16 cellular contexts compared by ENCODE assay signal in the genomic region with DNA sequence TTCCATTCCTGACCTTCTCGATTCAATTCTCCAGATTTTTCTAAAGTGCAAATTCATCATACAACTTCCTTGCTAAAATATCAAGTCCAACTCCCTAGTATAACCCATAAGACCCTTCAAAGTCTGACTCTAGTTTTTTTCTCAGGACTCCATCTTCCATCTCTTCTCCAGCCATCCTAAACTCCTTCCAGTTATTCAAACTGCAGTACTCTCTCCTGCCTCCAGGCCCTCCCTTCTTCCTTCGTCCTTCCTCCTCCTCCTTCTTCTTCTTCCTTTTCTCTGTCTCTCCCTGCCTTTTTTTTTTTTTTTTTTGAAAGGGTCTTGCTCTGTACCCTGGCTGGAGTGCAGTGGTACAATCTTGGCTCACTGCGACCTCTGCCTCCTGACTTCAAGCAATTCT.
DNase-seq lines count a peak whose midpoint lies in the region; ATAC-seq and TF ChIP-seq lines count a peak whose summit lies in the region.
"Had no signal": no experiment of that assay in that cellular context is flagged by ENCODE, and none has a peak within 500 bp of the region (broad histone marks: within the 10 kb centered on the region; RNA-seq: fewer than 3 reads in every experiment).

No MANE protein-coding gene starts in this region.

- H2BK12ac ChIP-seq in H9 (ENCODE audit: insufficient read length, low read depth, low read length) = no peak overlapping the region

- H3K27me3 ChIP-seq in BE2C (no peaks in the 10 kb centered on the region), H9 (ENCODE audit: insufficient read depth, low read length) (no peaks in the 10 kb centered on the region), neural cell (ENCODE audit: insufficient read depth, low read depth, low read length) (no peaks in the 10 kb centered on the region)

- CTCF ChIA-PET in HEK293T (lab: Yijun Ruan, JAX) = no interaction called here

- H3K18ac ChIP-seq in H9 (ENCODE audit: insufficient read length, low read depth, low read length) = no peak overlapping the region

- H4K20me1 ChIP-seq in H9 (ENCODE audit: control insufficient read depth, insufficient read depth, insufficient read length) (no peaks in the 10 kb centered on the region), neural cell (ENCODE audit: insufficient read depth) (no peaks in the 10 kb centered on the region)

- H3K4me3 ChIP-seq in BE2C (ENCODE audit: low read depth, low read length) (no peak overlapping the region), cardiac fibroblast (replicated peaks in 1 of 2; ENCODE audit: low read depth in 2 of 2, low read length in 2 of 2) (no peak overlapping the region), neural cell (ENCODE audit: low read length) (no peak overlapping the region)
- H3K4me3 ChIP-seq: GM23338, HAP-1 had no signal

- no peak overlapping the region for H3K27ac ChIP-seq in H9 (ENCODE audit: insufficient read length, low read depth, low read length)
- H3K27ac ChIP-seq in neural cell (ENCODE audit: low read length) = peak overlapping the region; percentile 85

- H3K27me3 Mint-ChIP-seq in H9 (ENCODE audit: low read depth) = peaks cover 2% of the 10 kb centered on the region; the same call in 1 of the 2 replicates

- no peak overlapping the region for H2BK120ac ChIP-seq in H9 (ENCODE audit: low read depth, low read length, poor library complexity, severe bottlenecking)

- H3K27ac Mint-ChIP-seq in H9 = no peak overlapping the region
- H3K27ac Mint-ChIP-seq: CD4-positive, alpha-beta T cell; GM23338 had no signal

- H3K9me2 ChIP-seq in neural cell (ENCODE audit: insufficient read depth, low read length) = no peaks in the 10 kb centered on the region

- H3K23me2 ChIP-seq in H9 (ENCODE audit: insufficient read length, low read depth, low read length, poor library complexity, severe bottlenecking) = no peaks in the 10 kb centered on the region

- H3K4me1 Mint-ChIP-seq in H9 = peaks cover 2% of the 10 kb centered on the region in 2 experiments; a peak in 2 of 4 replicates

- H4K8ac ChIP-seq in H9 (replicated peaks; ENCODE audit: insufficient read length, low read depth, low read length) = no peak overlapping the region

- ATAC-seq in GM21737 (IDR thresholded peaks at IDR 0.05; ENCODE audit: unreplicated experiment) = no peak
- ATAC-seq in GM18861 (IDR thresholded peaks at IDR 0.05; ENCODE audit: unreplicated experiment) = no peak
- ATAC-seq: GM23338 had no signal

- H3K23ac ChIP-seq in H9 (ENCODE audit: insufficient read length, low read depth, low read length) = no peak overlapping the region

- H3K9me3 ChIP-seq in BE2C = no peaks in the 10 kb centered on the region
- no peaks in the 10 kb centered on the region for H3K9me3 ChIP-seq in H9 (ENCODE audit: control insufficient read depth, low read depth, low read length)
- H3K9me3 ChIP-seq in neural cell (ENCODE audit: low read length) = no peaks in the 10 kb centered on the region
- H3K9me3 ChIP-seq: HAP-1 had no signal

- H3K4me2 ChIP-seq in H9 (ENCODE audit: insufficient read depth, insufficient read length, low read length) (no peak overlapping the region), neural cell (ENCODE audit: low read length) (no peak overlapping the region)
- H3K4me2 ChIP-seq: GM23338 had no signal

- no CpG with 5 or more reads among the region's 3 CpGs for WGBS in H9 (ENCODE audit: extremely low coverage, insufficient read length, low lambda C conversion rate)

- 0 out of 2 replicates have a peak, but pooled peaks have one; percentile 8 for TF ChIP-seq CTCF in BE2C (IDR thresholded peaks at IDR 0.05; ENCODE audit: low read depth, low read length)
- peak; percentile 32; the same call in 2 of the 3 replicates for TF ChIP-seq CTCF in H9 (conservative IDR thresholded peaks at IDR 0.05)
- TF ChIP-seq CTCF in cardiac fibroblast (IDR thresholded peaks at IDR 0.05; ENCODE audit: low read depth, low read length) = peak; percentile 9
- TF ChIP-seq CTCF in neural cell (IDR thresholded peaks at IDR 0.05; ENCODE audit: poor library complexity, severe bottlenecking) = no peak

- H3K36me3 Mint-ChIP-seq in H9 (ENCODE audit: insufficient read depth in 1 of 3, low read depth in 3 of 3) = no peaks in the 10 kb centered on the region

- peaks cover 11% of the 10 kb centered on the region for H3K4me1 ChIP-seq in BE2C
- no peaks in the 10 kb centered on the region for H3K4me1 ChIP-seq in H9 (ENCODE audit: insufficient read depth, low read length)

- H2AFZ ChIP-seq in H9 (ENCODE audit: low read length) = no peak overlapping the region
- no peak overlapping the region for H2AFZ ChIP-seq in neural cell (ENCODE audit: low read depth, low read length)
- H2AFZ ChIP-seq: GM23338 had no signal

- no peak for TF ChIP-seq EP300 in neural cell (conservative IDR thresholded peaks at IDR 0.05; ENCODE audit: poor library complexity, severe bottlenecking)

- no peak overlapping the region for H2AK5ac ChIP-seq in H9 (ENCODE audit: insufficient read length, low read length)

- no peak overlapping the region for H2BK20ac ChIP-seq in H9 (ENCODE audit: low read depth, low read length, poor library complexity, severe bottlenecking)

- no peak overlapping the region for H4K5ac ChIP-seq in H9 (ENCODE audit: insufficient read length, low read depth, low read length)

- no peaks in the 10 kb centered on the region for H3K79me2 ChIP-seq in H9 (ENCODE audit: insufficient read depth, low read length)
- H3K79me2 ChIP-seq in neural cell (replicated peaks; ENCODE audit: insufficient read depth, low read length) = no peaks in the 10 kb centered on the region

- H2BK5ac ChIP-seq in H9 (ENCODE audit: insufficient read length, low read length) = no peak overlapping the region

- H3K9me3 Mint-ChIP-seq in H9 = no peaks in the 10 kb centered on the region
- H3K9me3 Mint-ChIP-seq: CD4-positive, alpha-beta T cell; GM23338 had no signal

- no peak for DNase-seq in BE2C
- no peak for DNase-seq in H9
- DNase-seq in cardiac fibroblast (ENCODE audit: low read depth in 2 of 2) = no peak
- DNase-seq in kidney tubule cell (ENCODE audit: low spot score) = no peak
- DNase-seq in HEK293T (ENCODE audit: extremely low spot score) = no peak
- DNase-seq: ACHN; C1 segment of cervical spinal cord; CD4-positive, alpha-beta T cell; DMS79; IMR-90; KG1 had no signal

- H3K4ac ChIP-seq in H9 (ENCODE audit: low read depth, low read length) = no peak overlapping the region

- H3K9ac ChIP-seq in H9 (ENCODE audit: extremely low read depth, insufficient read length, low read length) (no peak overlapping the region), neural cell (ENCODE audit: low read length) (no peak overlapping the region)

- H3K36me3 ChIP-seq in BE2C (no peaks in the 10 kb centered on the region; the same call in 1 of the 2 replicates), neural cell (ENCODE audit: insufficient read depth, low read length) (no peaks in the 10 kb centered on the region)
- H3K36me3 ChIP-seq: HAP-1 had no signal

- POLR2A ChIA-PET in HEK293T (lab: Yijun Ruan, JAX) = no interaction called here

- H3F3A ChIP-seq in neural cell (ENCODE audit: insufficient read depth, low read length, poor library complexity, severe bottlenecking) = no peaks in the 10 kb centered on the region

- H2BK15ac ChIP-seq in H9 (ENCODE audit: low read depth, low read length) = no peak overlapping the region

- no peak overlapping the region for H3T11ph ChIP-seq in H9 (ENCODE audit: low read length)

- H3K14ac ChIP-seq in H9 (ENCODE audit: insufficient read depth, low read length) = no peak overlapping the region

- TF ChIP-seq RAD21 in neural cell (conservative IDR thresholded peaks at IDR 0.05) = no peak

- no peak overlapping the region for H3K4me3 Mint-ChIP-seq in H9
- H3K4me3 Mint-ChIP-seq: CD4-positive, alpha-beta T cell; GM23338 had no signal

- H3K79me1 ChIP-seq in H9 (ENCODE audit: insufficient read depth, low read depth, low read length, poor library complexity, severe bottlenecking) = no peaks in the 10 kb centered on the region

- no peak overlapping the region for H3K56ac ChIP-seq in H9 (ENCODE audit: insufficient read length, low read depth, low read length)

- H4K91ac ChIP-seq in H9 (ENCODE audit: insufficient read length, low read depth, low read length) = no peak overlapping the region

TF ChIP-seq in neural cell, 6 proteins besides CTCF, POLR2A, EP300 and RAD21 (continues in another document):
- no peak for TF ChIP-seq POLR2AphosphoS5 (IDR thresholded peaks at IDR 0.05)
- TF ChIP-seq TAF1 (IDR thresholded peaks at IDR 0.05; ENCODE audit: low read depth) = no peak

TF ChIP-seq in HEK293T, 16 proteins besides CTCF, POLR2A, EP300 and RAD21:
- TF ChIP-seq SP1 (IDR thresholded peaks at IDR 0.05) = no peak
